ENCODE assay signal across 13 cellular contexts in genomic region chr18:46754188-46754587, GRCh38. TPM values are rescaled to one million over a fixed set of nuclear protein-coding genes. Genes with fewer than 3 reads are reported as not detected.
DNase-seq lines count a peak whose midpoint lies in the region; ATAC-seq and TF ChIP-seq lines count a peak whose summit lies in the region.
"Had no signal": no experiment of that assay in that cellular context is flagged by ENCODE, and none has a peak within 500 bp of the region (broad histone marks: within the 10 kb centered on the region; RNA-seq: fewer than 3 reads in every experiment).

No MANE protein-coding gene starts in this region.

- 58% methylated on average over 3 of the region's 3 CpGs for WGBS in right cardiac atrium

- H3K27me3 ChIP-seq in right cardiac atrium (ENCODE audit: control insufficient read depth, insufficient read depth) (no peaks in the 10 kb centered on the region), ascending aorta (peaks cover 6% of the 10 kb centered on the region)

- H3K4me3 Mint-ChIP-seq in brain, result peak overlapping the region in 3 of 5 experiments; percentile 78 to 86 (median 82)

- no peak overlapping the region for H3K4me3 ChIP-seq in right cardiac atrium (ENCODE audit: low read length)
- no peak overlapping the region for H3K4me3 ChIP-seq in ascending aorta
- H3K4me3 ChIP-seq: cardiac muscle cell, lung had no signal

- H3K36me3 Mint-ChIP-seq in brain, result peaks cover 10% of the 10 kb centered on the region

- H3K9me3 ChIP-seq in right cardiac atrium (ENCODE audit: control insufficient read depth, low read length), result no peaks in the 10 kb centered on the region
- H3K9me3 ChIP-seq in ascending aorta, result no peaks in the 10 kb centered on the region

- H3K4me1 ChIP-seq in right cardiac atrium (ENCODE audit: control insufficient read depth, insufficient read depth, low read length), result no peaks in the 10 kb centered on the region
- H3K4me1 ChIP-seq in ascending aorta, result peaks cover 0 to 3% of the 10 kb centered on the region in 2 donors

- H3K27me3 Mint-ChIP-seq in brain, result peaks cover 49% of the 10 kb centered on the region

- ATAC-seq in GM18511 (IDR thresholded peaks at IDR 0.05; ENCODE audit: unreplicated experiment) (peak; percentile 74), GM21447 (IDR thresholded peaks at IDR 0.05; ENCODE audit: unreplicated experiment) (peak; percentile 64), HG03432 (IDR thresholded peaks at IDR 0.05; ENCODE audit: unreplicated experiment) (peak; percentile 59), right cardiac atrium (no peak)
- ATAC-seq: HCT116 had no signal

- H3K27ac ChIP-seq in right cardiac atrium (ENCODE audit: low read length) (no peak overlapping the region), ascending aorta (no peak overlapping the region)
- H3K27ac ChIP-seq: cardiac muscle cell had no signal

- peaks cover 0 to 2% (median 0%) of the 10 kb centered on the region in 5 experiments for H3K9me3 Mint-ChIP-seq in brain

- H3K4me1 Mint-ChIP-seq in brain, result peaks cover 46% of the 10 kb centered on the region

- H3K36me3 ChIP-seq in ascending aorta, result no peaks in the 10 kb centered on the region
- H3K36me3 ChIP-seq: cardiac muscle cell had no signal

- TF ChIP-seq CTCF in brain (conservative IDR thresholded peaks at IDR 0.05), result no peak
- TF ChIP-seq CTCF in ascending aorta (IDR thresholded peaks at IDR 0.05), result no peak

- intact Hi-C loops in right cardiac atrium (cut with DNase I) (no loop called here), ascending aorta (cut with DNase I) (no loop called here)

- DNase-seq in NCI-H345 (lab: John Stamatoyannopoulos, UW) (no peak), GM19240 (ENCODE audit: insufficient read length, low spot score) (no peak), right cardiac atrium (no peak), ascending aorta (ENCODE audit: low spot score in 2 of 2) (no peak)
- DNase-seq: Calu3, SHP77 had no signal

- H3K27ac Mint-ChIP-seq in brain, result peak overlapping the region in 3 of 5 experiments; percentile 6 to 43 (median 40)

RNA-seq across cellular contexts. Expression of gene ST8SIA5, which starts 2.7 kb away (rescaled TPM):
- polyA plus RNA-seq in brain (ENCODE audit: insufficient read depth, low read depth, low replicate concordance) (45.0 TPM), right cardiac atrium (8.4 TPM)
- total RNA-seq in right cardiac atrium (10 to 100 TPM in 3 of 4 donors, 1 to 10 TPM in 1; 3.4 to 16.0 (median 11.3) TPM), ascending aorta (0.11 TPM)
- total RNA-seq: Calu3, cardiac muscle cell had no signal

Comparison
In these comparisons a context has a peak if more than half of its experiments do, and no peak if none do; other contexts are left out.
1. ATAC-seq: peak in GM18511 (single experiment), GM21447 (single experiment) and HG03432 (single experiment); none in right cardiac atrium (0 of 2).